In genomic region chr1:112637257-112638108, GRCh38 we compare ENCODE assay signal across 10 cellular contexts. TPM values are rescaled to one million over a fixed set of nuclear protein-coding genes. Genes with fewer than 3 reads are reported as not detected.
DNase-seq lines count a peak whose midpoint lies in the region; ATAC-seq, FAIRE-seq and TF ChIP-seq lines count a peak whose summit lies in the region.
"Had no signal": no experiment of that assay in that cellular context is flagged by ENCODE, and none has a peak within 500 bp of the region (broad histone marks: within the 10 kb centered on the region; RNA-seq: fewer than 3 reads in every experiment).

No MANE protein-coding gene starts in this region.

- no peak for FAIRE-seq in H54 (lab: Jason Lieb, UNC)

- peaks cover 6% of the 10 kb centered on the region for H3K36me3 Mint-ChIP-seq in activated naive CD8-positive, alpha-beta T cell

- no peak for TF ChIP-seq POLR2A in H54 (IDR thresholded peaks at IDR 0.05; ENCODE audit: low read depth, low read length)

- no peak overlapping the region for H3K4me3 ChIP-seq in fibroblast of the aortic adventitia (ENCODE audit: low read depth, low read length)
- H3K4me3 ChIP-seq: SJCRH30 had no signal

- H3K27ac Mint-ChIP-seq in activated naive CD8-positive, alpha-beta T cell = peak overlapping the region; percentile 80

- TF ChIP-seq CTCF in fibroblast of the aortic adventitia (IDR thresholded peaks at IDR 0.05; ENCODE audit: insufficient read depth, low read length) = no peak

- no peaks in the 10 kb centered on the region for H3K27me3 Mint-ChIP-seq in activated naive CD8-positive, alpha-beta T cell

- DNase-seq in GM04504 (ENCODE audit: low read depth) (peak; percentile 36), fibroblast of the aortic adventitia (ENCODE audit: low read depth) (peak; percentile 42), renal cortical epithelial cell (ENCODE audit: low read depth) (peak; percentile 75), left colon (no peak), H54 (ENCODE audit: insufficient read length, low spot score) (no peak), GF-D8 (lab: John Stamatoyannopoulos, UW) (no peak)
- DNase-seq: MM.1S, SJCRH30 had no signal

- ATAC-seq in left colon (no peak), HG03442 (IDR thresholded peaks at IDR 0.05; ENCODE audit: unreplicated experiment) (no peak)

- H3K4me1 Mint-ChIP-seq in activated naive CD8-positive, alpha-beta T cell (ENCODE audit: low read depth) = peaks cover 50% of the 10 kb centered on the region

- intact Hi-C loops in left colon (cut with DNase I, micrococcal nuclease) = no loop called here

- no peak overlapping the region for H3K4me3 Mint-ChIP-seq in activated naive CD8-positive, alpha-beta T cell

- no peaks in the 10 kb centered on the region for H3K9me3 Mint-ChIP-seq in activated naive CD8-positive, alpha-beta T cell (ENCODE audit: low read depth)

RNA-seq across cellular contexts. Expression of gene CAPZA1, which starts 17.9 kb away (rescaled TPM):
- 79.9 and 281 TPM in 2 replicates for total RNA-seq in fibroblast of the aortic adventitia (ENCODE audit: low replicate concordance)
- 236 and 260 TPM in 2 replicates for total RNA-seq in renal cortical epithelial cell
- 100 to 1,000 TPM; 161 to 162 TPM for total RNA-seq in left colon

RNA-seq across cellular contexts. Expression of gene ST7L, which starts 18.5 kb away (rescaled TPM):
- total RNA-seq in fibroblast of the aortic adventitia (ENCODE audit: low replicate concordance) (8.1 and 22.1 TPM in 2 replicates), renal cortical epithelial cell (14.8 and 17.0 TPM in 2 replicates), left colon (10 to 100 TPM; 15.5 to 16.1 TPM)

RNA-seq across cellular contexts. Expression of gene MOV10, which starts 37.0 kb away (rescaled TPM):
- total RNA-seq in fibroblast of the aortic adventitia (ENCODE audit: low replicate concordance) (21.4 and 31.5 TPM in 2 replicates), renal cortical epithelial cell (35.4 and 48.9 TPM in 2 replicates), left colon (10 to 100 TPM; 63.6 to 88.0 TPM)

Comparison
In these comparisons a context has a peak if more than half of its experiments do, and no peak if none do; other contexts are left out.
1. DNase-seq: peak in GM04504 (single experiment), fibroblast of the aortic adventitia (single experiment) and renal cortical epithelial cell (single experiment); none in left colon (0 of 2), H54 (single experiment) and GF-D8 (single experiment).